Comparison of ENCODE assay signal across 23 cellular contexts in the genomic region with DNA sequence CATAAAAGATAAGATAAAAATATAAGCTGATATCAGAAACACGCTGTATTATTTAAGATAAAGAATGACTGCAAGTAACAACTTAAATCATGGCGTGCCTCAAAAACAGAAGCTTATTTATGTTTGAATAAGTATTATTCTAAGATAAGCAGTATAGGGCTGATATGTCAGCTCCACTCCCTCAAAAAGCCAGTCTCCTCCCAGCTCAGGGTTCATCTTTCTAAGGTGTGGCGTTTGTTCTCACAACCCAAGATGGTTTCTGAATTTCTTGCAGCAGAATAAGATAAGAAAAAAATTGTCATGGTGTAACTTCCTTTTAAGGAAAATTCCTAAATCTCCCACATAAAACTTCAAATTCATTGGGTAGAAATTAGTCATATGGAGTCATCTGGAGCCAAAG.
"Had no signal": no experiment of that assay in that cellular context is flagged by ENCODE, and none has a peak within 500 bp of the region (broad histone marks: within the 10 kb centered on the region; RNA-seq: fewer than 3 reads in every experiment).

No MANE protein-coding gene starts in this region.

- H3K4me3 ChIP-seq: coronary artery, dorsolateral prefrontal cortex, esophagus squamous epithelium, gastrocnemius medialis, heart right ventricle, left lung, lower lobe of right lung had no signal

- FAIRE-seq: endothelial cell of umbilical vein had no signal

- H3K27me3 ChIP-seq: dorsolateral prefrontal cortex, esophagus squamous epithelium, gastrocnemius medialis, heart right ventricle, left lung had no signal

- H3K27ac ChIP-seq: coronary artery, dorsolateral prefrontal cortex, esophagus squamous epithelium, gastrocnemius medialis, heart right ventricle, left lung, lower lobe of right lung had no signal

- ATAC-seq: gastrocnemius medialis; heart right ventricle; left ventricle myocardium superior; lower lobe of right lung; naive thymus-derived CD4-positive, alpha-beta T cell had no signal

- H3K4me1 ChIP-seq: esophagus squamous epithelium, gastrocnemius medialis, heart right ventricle, left lung, lower lobe of right lung had no signal

- H3K36me3 ChIP-seq: esophagus squamous epithelium, gastrocnemius medialis, heart right ventricle, left lung, lower lobe of right lung had no signal

- DNase-seq: dermis blood vessel endothelial cell; dorsolateral prefrontal cortex; effector CD4-positive, alpha-beta T cell; effector memory CD4-positive, alpha-beta T cell; esophagus squamous epithelium; foreskin fibroblast; foreskin melanocyte; gastrocnemius medialis; glutamatergic neuron; head of caudate nucleus; heart right ventricle; hypothalamus; immature natural killer cell; islet precursor cell; kidney; kidney glomerular epithelial cell; left lung; left ventricle myocardium superior; lower lobe of right lung; mesenchymal stem cell; naive thymus-derived CD4-positive, alpha-beta T cell had no signal

- H3K9me3 ChIP-seq: esophagus squamous epithelium, lower lobe of right lung had no signal
